ENCODE assay signal across 8 cellular contexts in genomic region chr19:1102407-1103106, GRCh38. TPM values are rescaled to one million over a fixed set of nuclear protein-coding genes. Genes with fewer than 3 reads are reported as not detected.
DNase-seq lines count a peak whose midpoint lies in the region; ATAC-seq and TF ChIP-seq lines count a peak whose summit lies in the region.

No MANE protein-coding gene starts in this region.

- no CpG with 5 or more reads among the region's 16 CpGs for WGBS in IMR-90 (ENCODE audit: extremely low coverage in 2 of 2, insufficient read length in 1 of 2), 2 experiments
- WGBS in sigmoid colon, 2 donors, result 44 to 64% methylated on average over 16 of the region's 16 CpGs

- H3K27me3 ChIP-seq in CD8-positive, alpha-beta memory T cell (ENCODE audit: insufficient read depth, low read length, poor library complexity, severe bottlenecking), result no peaks in the 10 kb centered on the region
- no peaks in the 10 kb centered on the region for H3K27me3 ChIP-seq in IMR-90 (ENCODE audit: control insufficient read depth, insufficient read depth, low read length)
- no peaks in the 10 kb centered on the region for H3K27me3 ChIP-seq in sigmoid colon

- in situ Hi-C loops in IMR-90 (cut with MboI; ENCODE audit: low sequenced_read_pairs), result no loop called here

- H3K9me1 ChIP-seq in IMR-90 (ENCODE audit: insufficient read depth, low read length), result peaks cover 10% of the 10 kb centered on the region

- no TSS peak for BruUV-seq in IMR-90 (replicated peaks; lab: Mats Ljungman, UMichigan)

- H3K4me2 ChIP-seq in IMR-90 (ENCODE audit: low read depth, low read length), result peak overlapping the region; percentile 78

- TF ChIP-seq POLR2A in IMR-90 (IDR thresholded peaks at IDR 0.05; ENCODE audit: low read depth, low read length) (0 out of 2 replicates have a peak, but pooled peaks have one; percentile 58), sigmoid colon (IDR thresholded peaks at IDR 0.05) (no peak)

- H2AFZ ChIP-seq in IMR-90 (replicated peaks; ENCODE audit: low read length, poor library complexity), result peak overlapping the region; percentile 73

- H3K79me1 ChIP-seq in IMR-90 (ENCODE audit: low read depth in 1 of 2, low read length in 2 of 2), result peaks cover 0 to 31% of the 10 kb centered on the region in 2 experiments; a peak in 2 of 4 replicates

- peak overlapping the region; percentile 74 for H3K27ac ChIP-seq in CD8-positive, alpha-beta memory T cell (ENCODE audit: low read depth, low read length)
- H3K27ac ChIP-seq in IMR-90 (ENCODE audit: insufficient read depth, low read length), result peak overlapping the region; percentile 97
- H3K27ac ChIP-seq in sigmoid colon, result peak overlapping the region; percentile 98 to 100 (median 100)

- H4K5ac ChIP-seq in IMR-90 (ENCODE audit: low read depth, low read length), result peak overlapping the region; percentile 76

- peaks cover 27 to 47% (median 31%) of the 10 kb centered on the region in 3 donors for H3K4me1 Mint-ChIP-seq in CD8-positive, alpha-beta memory T cell
- H3K4me1 Mint-ChIP-seq in activated T-cell treated with anti-CD3 and anti-CD28 coated beads, Interleukin-2, amount 50 U/mL, for 24 hours (ENCODE audit: low read depth), result peaks cover 60% of the 10 kb centered on the region

- dilution Hi-C loops in IMR-90 (cut with HindIII; ENCODE audit: low sequenced_read_pairs, unreplicated experiment), result no loop called here

- H3K9me3 ChIP-seq in CD8-positive, alpha-beta memory T cell (ENCODE audit: low read length), result no peaks in the 10 kb centered on the region
- H3K9me3 ChIP-seq in IMR-90 (ENCODE audit: control insufficient read depth, insufficient read depth, low read length) (peaks cover 3% of the 10 kb centered on the region), sigmoid colon (no peaks in the 10 kb centered on the region)

- H4K91ac ChIP-seq in IMR-90 (ENCODE audit: insufficient read depth, low read depth, low read length), result peak overlapping the region; percentile 96

- peak in 2 of 5 donors; percentile 46 to 47 for DNase-seq in CD8-positive, alpha-beta memory T cell
- DNase-seq in IMR-90, result peak; percentile 100
- DNase-seq in activated T-cell treated with anti-CD3 and anti-CD28 coated beads, Interleukin-2, amount 50 U/mL, for 24 hours, result peak; percentile 75
- peak; percentile 99 for DNase-seq in fibroblast of villous mesenchyme (ENCODE audit: low read depth)
- DNase-seq in sigmoid colon, result no peak
- DNase-seq in NCI-H128 (lab: John Stamatoyannopoulos, UW; ENCODE audit: unreplicated experiment), result no peak

- H2AK5ac ChIP-seq in IMR-90 (ENCODE audit: low read depth, low read length), result peak overlapping the region; percentile 100

- peak overlapping the region; percentile 87 to 100 (median 94) for H3K27ac Mint-ChIP-seq in CD8-positive, alpha-beta memory T cell
- peak overlapping the region; percentile 93 for H3K27ac Mint-ChIP-seq in activated T-cell treated with anti-CD3 and anti-CD28 coated beads, Interleukin-2, amount 50 U/mL, for 24 hours

- H2BK120ac ChIP-seq in IMR-90 (ENCODE audit: low read depth, low read length), result peak overlapping the region; percentile 98

- ATAC-seq in IMR-90 (ENCODE audit: low read depth), result peak; percentile 30
- no peak for ATAC-seq in HG03378 (IDR thresholded peaks at IDR 0.05; ENCODE audit: unreplicated experiment)
- no peak for ATAC-seq in GM21515 (IDR thresholded peaks at IDR 0.05; ENCODE audit: unreplicated experiment)

- no peaks in the 10 kb centered on the region for H3K27me3 Mint-ChIP-seq in CD8-positive, alpha-beta memory T cell
- no peaks in the 10 kb centered on the region for H3K27me3 Mint-ChIP-seq in activated T-cell treated with anti-CD3 and anti-CD28 coated beads, Interleukin-2, amount 50 U/mL, for 24 hours

- peak overlapping the region; percentile 95 for H3K14ac ChIP-seq in IMR-90 (replicated peaks; ENCODE audit: low read depth, low read length)

- TF ChIP-seq CTCF in IMR-90 (conservative IDR thresholded peaks at IDR 0.05; ENCODE audit: low read depth, low read length), result no peak
- TF ChIP-seq CTCF in fibroblast of villous mesenchyme (IDR thresholded peaks at IDR 0.05; ENCODE audit: insufficient read depth, low read depth, low read length), result no peak
- TF ChIP-seq CTCF in sigmoid colon (IDR thresholded peaks at IDR 0.05), result no peak

- H4K20me1 ChIP-seq in IMR-90 (ENCODE audit: insufficient read depth, low read length), result peaks cover 47% of the 10 kb centered on the region

- no peak for TF ChIP-seq RAD21 in IMR-90 (IDR thresholded peaks at IDR 0.05; ENCODE audit: low read length)

- peaks cover 0 to 18% (median 0%) of the 10 kb centered on the region in 3 donors for H3K36me3 Mint-ChIP-seq in CD8-positive, alpha-beta memory T cell
- peaks cover 24% of the 10 kb centered on the region for H3K36me3 Mint-ChIP-seq in activated T-cell treated with anti-CD3 and anti-CD28 coated beads, Interleukin-2, amount 50 U/mL, for 24 hours (ENCODE audit: low read depth)

- peak overlapping the region; percentile 98 for H2BK5ac ChIP-seq in IMR-90 (ENCODE audit: low read depth, low read length, poor library complexity, severe bottlenecking)

- TF ChIP-seq EP300 in sigmoid colon (IDR thresholded peaks at IDR 0.05), result no peak

- peaks cover 43% of the 10 kb centered on the region for H3K4me1 ChIP-seq in CD8-positive, alpha-beta memory T cell (ENCODE audit: insufficient read depth, low read length)
- peaks cover 17% of the 10 kb centered on the region for H3K4me1 ChIP-seq in IMR-90 (ENCODE audit: control insufficient read depth, insufficient read depth, low read length)
- H3K4me1 ChIP-seq in sigmoid colon, result peaks cover 0 to 57% (median 54%) of the 10 kb centered on the region in 4 donors

- H3K4me3 Mint-ChIP-seq in CD8-positive, alpha-beta memory T cell, result peak overlapping the region; percentile 62 to 90 (median 77)
- H3K4me3 Mint-ChIP-seq in activated T-cell treated with anti-CD3 and anti-CD28 coated beads, Interleukin-2, amount 50 U/mL, for 24 hours, result peak overlapping the region; percentile 66

- H3K4ac ChIP-seq in IMR-90 (ENCODE audit: low read depth, low read length), result peak overlapping the region; percentile 98

- peak overlapping the region; percentile 86 for H3K56ac ChIP-seq in IMR-90 (ENCODE audit: extremely low read depth, insufficient read depth, low read length)

- peak overlapping the region; percentile 86 for H2AK9ac ChIP-seq in IMR-90 (replicated peaks; ENCODE audit: low read depth, low read length, poor library complexity)

- H3K4me3 ChIP-seq in CD8-positive, alpha-beta memory T cell (ENCODE audit: low read length), result no peak overlapping the region
- H3K4me3 ChIP-seq in IMR-90 (ENCODE audit: insufficient read depth, low read depth, low read length) (no peak overlapping the region), fibroblast of villous mesenchyme (ENCODE audit: low read depth, low read length) (peak overlapping the region; percentile 18), sigmoid colon (no peak overlapping the region)

- peak overlapping the region; percentile 76 for H3K18ac ChIP-seq in IMR-90 (ENCODE audit: low read depth, low read length)

- H3K36me3 ChIP-seq in CD8-positive, alpha-beta memory T cell (ENCODE audit: insufficient read depth, low read length), result peaks cover 8% of the 10 kb centered on the region
- H3K36me3 ChIP-seq in IMR-90 (ENCODE audit: control insufficient read depth, insufficient read depth, low read length) (peaks cover 23% of the 10 kb centered on the region; the same call in 1 of the 2 replicates), sigmoid colon (peaks cover 0 to 20% (median 16%) of the 10 kb centered on the region in 4 donors)

- H3K9ac ChIP-seq in IMR-90 (ENCODE audit: low read depth, low read length), result peak overlapping the region; percentile 68

- H3K9me3 Mint-ChIP-seq in CD8-positive, alpha-beta memory T cell, result peaks cover 0 to 2% (median 0%) of the 10 kb centered on the region in 5 donors
- peaks cover 3% of the 10 kb centered on the region for H3K9me3 Mint-ChIP-seq in activated T-cell treated with anti-CD3 and anti-CD28 coated beads, Interleukin-2, amount 50 U/mL, for 24 hours

- peak overlapping the region; percentile 97 for H2BK20ac ChIP-seq in IMR-90 (ENCODE audit: low read depth, low read length)

- H3K23ac ChIP-seq in IMR-90 (ENCODE audit: low read depth, low read length), result peak overlapping the region; percentile 97

- CTCF ChIA-PET in CD8-positive, alpha-beta memory T cell (lab: Charles Lee), result interaction anchor here (0.6 to 1.2 kb wide), 6 partner anchors 11 to 171 kb away, joined by 3 to 4 read pairs (median 3); partner anchors contain the start of gene ARHGAP45
- CTCF ChIA-PET in IMR-90 (lab: Yijun Ruan, JAX), result no interaction called here

- H4K8ac ChIP-seq in IMR-90 (ENCODE audit: low read depth in 2 of 2, low read length in 2 of 2), result peak overlapping the region; percentile 27 to 90; a peak in 3 of 4 replicates

- peak overlapping the region; percentile 98; the same call in 1 of the 3 replicates for H2BK15ac ChIP-seq in IMR-90 (ENCODE audit: low read depth, low read length)

- intact Hi-C loops in IMR-90 (cut with micrococcal nuclease) (loop anchor here (2.0 to 5.0 kb wide), 3 partner anchors 62 to 75 kb away; partner anchors contain the start of genes ABCA7 and CNN2), sigmoid colon (cut with DNase I) (loop anchor here (5.0 to 10.0 kb wide), 2 partner anchors 178 to 425 kb away; partner anchors contain the start of genes ARID3A and FSTL3)

- POLR2A ChIA-PET in CD8-positive, alpha-beta memory T cell (lab: Charles Lee), result interaction anchor here (0.6 to 2.7 kb wide), 10 partner anchors 7 to 1232 kb away, joined by 3 to 9 read pairs (median 4); partner anchors contain the start of genes POLR2E and RNU6-2
- POLR2A ChIA-PET in IMR-90 (lab: Charles Lee; ENCODE audit: unreplicated experiment), result interaction anchor here (0.6 to 1.0 kb wide), 2 partner anchors 166 to 167 kb away, joined by 6 to 7 read pairs; partner anchors contain the start of gene CIRBP

RNA-seq across cellular contexts. Expression of gene GPX4, which starts 1.2 kb away (rescaled TPM):
- 100 to 1,000 TPM; 222 TPM for total RNA-seq in CD8-positive, alpha-beta memory T cell
- polyA plus RNA-seq in CD8-positive, alpha-beta memory T cell, result 373 TPM
- total RNA-seq in IMR-90 (2012; rRNA removed) (357 and 415 TPM in 2 replicates), fibroblast of villous mesenchyme (254 and 337 TPM in 2 replicates), sigmoid colon (100 to 1,000 TPM; 269 to 433 (median 371) TPM)
- polyA plus RNA-seq in IMR-90 (2012; rRNA removed) (1,083 and 1,136 TPM in 2 replicates), sigmoid colon (100 to 1,000 TPM; 311 to 662 (median 643) TPM)
- polyA plus RNA-seq in IMR-90 (2012; cell fraction: cytosol; rRNA removed), result 2,056 and 2,058 TPM in 2 replicates
- 1,128 and 1,215 TPM in 2 replicates for polyA plus RNA-seq in IMR-90 (2012; cell fraction: nucleus; rRNA removed; ENCODE audit: low replicate concordance)

RNA-seq across cellular contexts. Expression of gene POLR2E, which starts 7.4 kb away (rescaled TPM):
- 100 to 1,000 TPM; 270 to 278 TPM for total RNA-seq in CD8-positive, alpha-beta memory T cell
- 249 TPM for polyA plus RNA-seq in CD8-positive, alpha-beta memory T cell
- 195 and 294 TPM in 2 replicates for total RNA-seq in IMR-90 (2012; rRNA removed)
- 391 and 449 TPM in 2 replicates for polyA plus RNA-seq in IMR-90 (2012; rRNA removed)
- 408 and 821 TPM in 2 replicates for polyA plus RNA-seq in IMR-90 (2012; cell fraction: cytosol; rRNA removed)
- polyA plus RNA-seq in IMR-90 (2012; cell fraction: nucleus; rRNA removed; ENCODE audit: low replicate concordance), result 242 and 436 TPM in 2 replicates
- 69.5 and 71.2 TPM in 2 replicates for total RNA-seq in fibroblast of villous mesenchyme
- 100 to 1,000 TPM in 2 of 4 donors, 10 to 100 TPM in 2; 82.0 to 203 (median 104) TPM for total RNA-seq in sigmoid colon
- polyA plus RNA-seq in sigmoid colon, result 100 to 1,000 TPM; 124 to 175 (median 133) TPM

RNA-seq across cellular contexts. Expression of gene ARHGAP45, which starts 35.6 kb away (rescaled TPM):
- total RNA-seq in CD8-positive, alpha-beta memory T cell, result 100 to 1,000 TPM; 212 to 220 TPM
- polyA plus RNA-seq in CD8-positive, alpha-beta memory T cell, result 478 TPM
- 0.83 and 1.3 TPM in 2 replicates for total RNA-seq in IMR-90 (2012; rRNA removed)
- polyA plus RNA-seq in IMR-90 (2012; rRNA removed), result 1.4 and 1.7 TPM in 2 replicates
- 2.0 and 2.2 TPM in 2 replicates for polyA plus RNA-seq in IMR-90 (2012; cell fraction: cytosol; rRNA removed)
- 3.0 and 10.5 TPM in 2 replicates for polyA plus RNA-seq in IMR-90 (2012; cell fraction: nucleus; rRNA removed; ENCODE audit: low replicate concordance)
- 0.43 and 0.97 TPM in 2 replicates for total RNA-seq in fibroblast of villous mesenchyme
- 10 to 100 TPM; 12.8 to 21.6 (median 18.2) TPM for total RNA-seq in sigmoid colon
- polyA plus RNA-seq in sigmoid colon, result 100 to 1,000 TPM in 1 of 3 donors, 10 to 100 TPM in 2; 38.6 to 103 (median 39.0) TPM

Comparison
In these comparisons a context has a peak if more than half of its experiments do, and no peak if none do; other contexts are left out.
1. DNase-seq: peak in IMR-90 (single experiment), activated T-cell treated with anti-CD3 and anti-CD28 coated beads, Interleukin-2, amount 50 U/mL, for 24 hours (single experiment) and fibroblast of villous mesenchyme (single experiment); none in sigmoid colon (single experiment) and NCI-H128 (single experiment).
2. RNA of gene ARHGAP45, which starts 35.6 kb away (total RNA-seq): 212 to 220 TPM in CD8-positive, alpha-beta memory T cell; 12.8 to 21.6 TPM in sigmoid colon, 0.83 to 1.3 TPM in IMR-90 and 0.43 to 0.97 TPM in fibroblast of villous mesenchyme; every median in the first group is over 4 times any median in the second.
3. Peak in every context shown above with its lines, with median percentiles within 50 percentile points of each other: H3K27ac ChIP-seq.